9 cellular contexts compared by ENCODE assay signal in the genomic region with DNA sequence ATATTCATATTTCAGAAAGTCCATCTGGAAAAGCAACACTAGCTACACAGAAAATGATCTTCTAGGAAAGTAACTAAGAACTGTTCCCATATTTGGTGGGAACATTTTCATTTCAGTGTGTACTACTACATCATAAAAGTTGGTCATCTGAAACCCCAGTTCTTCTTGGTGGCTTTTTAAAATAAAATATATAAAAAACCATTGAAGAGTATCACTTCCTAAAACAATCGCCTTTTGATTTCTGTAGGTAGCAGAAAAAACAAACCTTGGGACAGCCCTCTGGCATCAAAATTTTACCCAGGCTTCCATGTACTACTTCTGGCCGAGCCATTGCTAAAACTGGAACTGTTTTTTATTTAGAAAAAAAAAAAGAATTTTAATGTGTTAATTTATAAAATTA.
"Had no signal": no experiment of that assay in that cellular context is flagged by ENCODE, and none has a peak within 500 bp of the region (broad histone marks: within the 10 kb centered on the region; RNA-seq: fewer than 3 reads in every experiment).

No MANE protein-coding gene starts in this region.

- H3K9ac ChIP-seq: KMS-11 had no signal

- H3K4me3 ChIP-seq: K562 had no signal

- H3K4me3 Mint-ChIP-seq: IgD-negative memory B cell had no signal

- H3K4me2 ChIP-seq: KMS-11 had no signal

- FAIRE-seq: HepG2, HTR-8/SVneo, K562 had no signal

- H3K36me3 Mint-ChIP-seq: IgD-negative memory B cell had no signal

- H3K27ac Mint-ChIP-seq: IgD-negative memory B cell had no signal

- DNase-seq: IMR-90, KBM-7, KG1 had no signal

- H3K27ac ChIP-seq: HL-60, KMS-11 had no signal

- ATAC-seq: HepG2, K562 had no signal
